Comparison of ENCODE assay signal across 11 cellular contexts in the genomic region with DNA sequence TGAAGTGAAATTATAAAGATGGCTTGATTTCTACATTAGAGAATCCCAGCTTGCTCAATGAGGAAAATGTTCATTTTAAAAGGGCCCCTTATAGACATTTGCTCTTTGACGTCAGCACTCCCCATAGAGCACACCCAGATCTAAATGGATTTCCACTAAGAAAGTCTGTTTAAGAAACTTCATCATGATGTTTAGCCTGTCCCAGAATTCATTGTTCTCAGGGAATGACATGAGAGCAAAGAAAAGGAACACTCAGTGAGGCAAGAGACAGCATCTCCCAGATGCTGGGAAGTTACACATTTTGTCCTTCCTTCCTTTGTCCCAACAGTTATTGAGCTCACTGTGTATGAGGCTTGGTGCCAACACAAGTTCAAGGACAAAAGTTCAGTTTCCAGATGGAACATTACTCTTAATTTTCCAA. TPM values are rescaled to one million over a fixed set of nuclear protein-coding genes. Genes with fewer than 3 reads are reported as not detected.
A peak's percentile ranks its signal among the peaks of the same experiment; 100 is the strongest.
DNase-seq lines count a peak whose midpoint lies in the region; ATAC-seq and TF ChIP-seq lines count a peak whose summit lies in the region.
"Had no signal": no experiment of that assay in that cellular context is flagged by ENCODE, and none has a peak within 500 bp of the region (broad histone marks: within the 10 kb centered on the region; RNA-seq: fewer than 3 reads in every experiment).

No MANE protein-coding gene starts in this region.

- H3K4me1 ChIP-seq in CD4-positive, alpha-beta memory T cell (ENCODE audit: insufficient read depth, low read length) = peaks cover 19% of the 10 kb centered on the region
- H3K4me1 ChIP-seq in mammary epithelial cell (ENCODE audit: insufficient read depth, low read length) (peaks cover 22% of the 10 kb centered on the region), lower lobe of right lung (peaks cover 10% of the 10 kb centered on the region)

- no peak overlapping the region for H3K27ac ChIP-seq in CD4-positive, alpha-beta memory T cell (ENCODE audit: low read depth, low read length)
- H3K27ac ChIP-seq in mammary epithelial cell (ENCODE audit: insufficient read depth, low read depth, low read length) (peak overlapping the region; percentile 92), lower lobe of right lung (peak overlapping the region; percentile 27)

- peaks cover 14 to 45% (median 29%) of the 10 kb centered on the region in 4 donors for H3K4me1 Mint-ChIP-seq in CD4-positive, alpha-beta memory T cell
- H3K4me1 Mint-ChIP-seq in T-helper 2 cell treated with Interferon-gamma antibody and Interleukin-4, amounts not matched to agents 5 μg/mL and 100 μg/mL, for 36 hours (ENCODE audit: low read depth) = peaks cover 49% of the 10 kb centered on the region

- H3K4me3 ChIP-seq in CD4-positive, alpha-beta memory T cell (ENCODE audit: low read length in 2 of 2) = no peak overlapping the region
- H3K4me3 ChIP-seq in mammary epithelial cell (replicated peaks in 1 of 3; ENCODE audit: insufficient read depth in 1 of 3, low read depth in 2 of 3, low read length in 3 of 3) = no peak overlapping the region
- no peak overlapping the region for H3K4me3 ChIP-seq in lower lobe of right lung
- H3K4me3 ChIP-seq: K562, SJSA1 had no signal

- in situ Hi-C loops in mammary epithelial cell (cut with MboI; ENCODE audit: low sequenced_read_pairs in 2 of 2) = loop anchor here in 1 of 2 donors (5.0 to 10.0 kb wide), 4 partner anchors 72 to 372 kb away; no protein-coding TSS in a partner anchor

- H3K36me3 Mint-ChIP-seq in CD4-positive, alpha-beta memory T cell = peaks cover 0 to 2% of the 10 kb centered on the region in 2 donors
- peaks cover 43% of the 10 kb centered on the region for H3K36me3 Mint-ChIP-seq in T-helper 2 cell treated with Interferon-gamma antibody and Interleukin-4, amounts not matched to agents 5 μg/mL and 100 μg/mL, for 36 hours (ENCODE audit: low read depth)

- H2AFZ ChIP-seq in mammary epithelial cell (ENCODE audit: low read depth, low read length) = no peak overlapping the region

- no TSS peak for BruUV-seq in mammary epithelial cell (replicated peaks; lab: Mats Ljungman, UMichigan)

- H3K27me3 Mint-ChIP-seq in CD4-positive, alpha-beta memory T cell = no peaks in the 10 kb centered on the region
- peaks cover 3% of the 10 kb centered on the region for H3K27me3 Mint-ChIP-seq in T-helper 2 cell treated with Interferon-gamma antibody and Interleukin-4, amounts not matched to agents 5 μg/mL and 100 μg/mL, for 36 hours (ENCODE audit: low read depth)
- H3K27me3 Mint-ChIP-seq: central memory CD8-positive, alpha-beta T cell had no signal

- H3K4me2 ChIP-seq in mammary epithelial cell (ENCODE audit: insufficient read depth, low read depth, low read length) = peak overlapping the region; percentile 25

- H3K9me3 ChIP-seq in CD4-positive, alpha-beta memory T cell (ENCODE audit: control insufficient read depth in 1 of 2, low read length in 2 of 2) = no peaks in the 10 kb centered on the region
- H3K9me3 ChIP-seq in mammary epithelial cell (replicated peaks; ENCODE audit: insufficient read depth, low read length) (no peaks in the 10 kb centered on the region), lower lobe of right lung (no peaks in the 10 kb centered on the region)
- H3K9me3 ChIP-seq: SJSA1 had no signal

- DNase-seq in CD4-positive, alpha-beta memory T cell = no peak
- DNase-seq in LHCN-M2 (ENCODE audit: low read depth) (peak; percentile 56), mammary epithelial cell (peak; percentile 65), lower lobe of right lung (no peak), AG20443 (ENCODE audit: low spot score) (no peak), posterior cingulate gyrus (no peak), NCI-H2196 (lab: John Stamatoyannopoulos, UW; ENCODE audit: unreplicated experiment) (no peak)
- no peak for DNase-seq in T-helper 2 cell treated with Interferon-gamma antibody and Interleukin-4, amounts not matched to agents 5 μg/mL and 100 μg/mL, for 36 hours (ENCODE audit: low spot score)

- intact Hi-C loops in CD4-positive, alpha-beta memory T cell (cut with micrococcal nuclease) = no loop called here
- intact Hi-C loops in mammary epithelial cell (cut with micrococcal nuclease) = loop anchor here (2.0 to 10.0 kb wide), 4 partner anchors 242 to 466 kb away; no protein-coding TSS in a partner anchor
- intact Hi-C loops in lower lobe of right lung (cut with DNase I) = no loop called here
- intact Hi-C loops in posterior cingulate gyrus (cut with DNase I) = loop anchor here (10.0 kb wide), 1 partner anchor 302 kb away; no protein-coding TSS in a partner anchor

- TF ChIP-seq CTCF in mammary epithelial cell (conservative IDR thresholded peaks at IDR 0.05 in 1 of 2, IDR thresholded peaks at IDR 0.05 in 1 of 2; ENCODE audit: extremely low read depth in 1 of 2, insufficient read depth in 1 of 2, low read depth in 1 of 2, low read length in 2 of 2) = no peak
- TF ChIP-seq CTCF in lower lobe of right lung (IDR thresholded peaks at IDR 0.05) = no peak

- ATAC-seq in lower lobe of right lung = no peak
- ATAC-seq: K562 had no signal

- peak overlapping the region; percentile 36 for H3K9ac ChIP-seq in mammary epithelial cell (ENCODE audit: insufficient read depth, low read length)

- H3K27me3 ChIP-seq in CD4-positive, alpha-beta memory T cell (ENCODE audit: insufficient read depth, low read length) = no peaks in the 10 kb centered on the region
- no peaks in the 10 kb centered on the region for H3K27me3 ChIP-seq in mammary epithelial cell (ENCODE audit: insufficient read depth, low read length)
- no peaks in the 10 kb centered on the region for H3K27me3 ChIP-seq in lower lobe of right lung (ENCODE audit: low read depth)
- H3K27me3 ChIP-seq: SJSA1 had no signal

- H3K4me3 Mint-ChIP-seq in CD4-positive, alpha-beta memory T cell = no peak overlapping the region
- H3K4me3 Mint-ChIP-seq in T-helper 2 cell treated with Interferon-gamma antibody and Interleukin-4, amounts not matched to agents 5 μg/mL and 100 μg/mL, for 36 hours = no peak overlapping the region
- H3K4me3 Mint-ChIP-seq: central memory CD8-positive, alpha-beta T cell had no signal

- CTCF ChIA-PET in CD4-positive, alpha-beta memory T cell (lab: Charles Lee; ENCODE audit: partially characterized antibody) = no interaction called here
- CTCF ChIA-PET in mammary epithelial cell (lab: Charles Lee; ENCODE audit: low non-redundant PET) = no interaction called here

- H3K27ac Mint-ChIP-seq in CD4-positive, alpha-beta memory T cell = peak overlapping the region in 4 of 7 donors; percentile 5 to 72 (median 62)
- no peak overlapping the region for H3K27ac Mint-ChIP-seq in T-helper 2 cell treated with Interferon-gamma antibody and Interleukin-4, amounts not matched to agents 5 μg/mL and 100 μg/mL, for 36 hours

- 0% methylated on average over 1 of the region's 1 CpG for WGBS in mammary epithelial cell (ENCODE audit: low coverage, missing lambda C conversion rate)

- peaks cover 6% of the 10 kb centered on the region for H4K20me1 ChIP-seq in mammary epithelial cell (ENCODE audit: insufficient read depth, low read length)

- peaks cover 45% of the 10 kb centered on the region for H3K79me2 ChIP-seq in mammary epithelial cell (ENCODE audit: insufficient read depth, low read length)

- POLR2A ChIA-PET in CD4-positive, alpha-beta memory T cell (lab: Charles Lee; ENCODE audit: partially characterized antibody) = no interaction called here

- H3K9me3 Mint-ChIP-seq in CD4-positive, alpha-beta memory T cell = peaks cover 0 to 2% (median 0%) of the 10 kb centered on the region in 8 donors
- no peaks in the 10 kb centered on the region for H3K9me3 Mint-ChIP-seq in T-helper 2 cell treated with Interferon-gamma antibody and Interleukin-4, amounts not matched to agents 5 μg/mL and 100 μg/mL, for 36 hours
- H3K9me3 Mint-ChIP-seq: central memory CD8-positive, alpha-beta T cell had no signal

- dilution Hi-C loops in mammary epithelial cell (cut with HindIII; ENCODE audit: low sequenced_read_pairs) = no loop called here

- no peaks in the 10 kb centered on the region for H3K36me3 ChIP-seq in CD4-positive, alpha-beta memory T cell (ENCODE audit: insufficient read depth, low read length)
- H3K36me3 ChIP-seq in mammary epithelial cell (ENCODE audit: insufficient read depth, low read length) = peaks cover 15% of the 10 kb centered on the region
- no peaks in the 10 kb centered on the region for H3K36me3 ChIP-seq in lower lobe of right lung

RNA-seq across cellular contexts. Expression of gene PHLDA1, which starts 4.9 kb away (rescaled TPM):
- total RNA-seq in CD4-positive, alpha-beta memory T cell = 1 to 10 TPM; 8.2 to 8.5 TPM
- 1 to 10 TPM; 1.3 to 2.3 TPM for polyA plus RNA-seq in CD4-positive, alpha-beta memory T cell
- total RNA-seq in LHCN-M2 (2014; rRNA removed) (191 TPM in 2 replicates), mammary epithelial cell (100 to 1,000 TPM; 161 to 545 TPM), lower lobe of right lung (12.2 TPM)
- polyA plus RNA-seq in LHCN-M2 (2012) = 32.0 TPM
- polyA plus RNA-seq in mammary epithelial cell = 120 TPM
- 135 TPM for polyA minus RNA-seq in mammary epithelial cell

RNA-seq across cellular contexts. Expression of gene NAP1L1, which starts 57.8 kb away (rescaled TPM):
- 100 to 1,000 TPM; 673 to 718 TPM for total RNA-seq in CD4-positive, alpha-beta memory T cell
- polyA plus RNA-seq in CD4-positive, alpha-beta memory T cell = 100 to 1,000 TPM; 156 to 203 TPM
- total RNA-seq in LHCN-M2 (2014; rRNA removed) (397 and 482 TPM in 2 replicates), mammary epithelial cell (100 to 1,000 TPM; 167 to 381 TPM), lower lobe of right lung (429 TPM)
- 734 TPM for polyA plus RNA-seq in LHCN-M2 (2012)
- polyA plus RNA-seq in mammary epithelial cell = 233 TPM
- polyA minus RNA-seq in mammary epithelial cell = 123 TPM

Comparison
In these comparisons a context has a peak if more than half of its experiments do, and no peak if none do; other contexts are left out.
1. DNase-seq: peak in LHCN-M2 (single experiment) and mammary epithelial cell (single experiment); none in CD4-positive, alpha-beta memory T cell (0 of 5), lower lobe of right lung (single experiment), AG20443 (single experiment), T-helper 2 cell treated with Interferon-gamma antibody and Interleukin-4, amounts not matched to agents 5 μg/mL and 100 μg/mL, for 36 hours (single experiment), posterior cingulate gyrus (0 of 10) and NCI-H2196 (single experiment).
2. RNA of gene PHLDA1, which starts 4.9 kb away (total RNA-seq): 161 to 545 TPM in mammary epithelial cell and 191 TPM in LHCN-M2; 12.2 TPM in lower lobe of right lung (single experiment) and 8.2 to 8.5 TPM in CD4-positive, alpha-beta memory T cell; every median in the first group is over 10 times any median in the second.
3. intact Hi-C loops: an anchor here in mammary epithelial cell (2.0 to 10.0 kb wide) and posterior cingulate gyrus (10.0 kb wide); none called in CD4-positive, alpha-beta memory T cell and lower lobe of right lung.